8 cellular contexts compared by ENCODE assay signal in the genomic region with DNA sequence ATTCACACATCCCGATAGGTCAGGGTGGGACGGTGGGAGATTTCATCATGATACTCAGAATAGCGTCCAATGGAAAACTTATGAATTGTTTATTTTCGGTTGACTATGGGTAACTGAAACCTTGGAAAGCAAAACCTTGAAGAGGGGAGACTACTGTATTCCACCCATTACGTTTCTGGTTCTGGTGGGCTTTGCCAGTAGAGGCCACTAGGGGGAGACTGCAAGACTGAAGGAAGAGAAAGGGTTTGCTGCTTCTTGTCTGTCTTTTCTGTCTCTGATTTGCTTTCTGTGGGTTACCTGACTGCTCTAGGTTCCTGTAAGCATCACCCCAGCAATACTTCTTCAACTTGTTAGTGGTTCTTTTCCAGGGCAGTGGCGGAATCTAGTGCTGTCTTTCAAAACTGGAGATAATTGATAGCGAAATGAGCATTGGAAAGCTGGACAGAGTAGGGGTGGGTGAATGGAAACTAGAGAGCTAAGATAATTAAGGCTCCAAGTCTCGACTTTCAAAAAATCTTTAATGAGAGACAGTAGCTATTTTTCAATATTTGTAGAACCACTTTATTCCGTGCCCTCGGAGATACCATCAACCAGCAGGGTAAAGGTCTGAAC. TPM values are rescaled to one million over a fixed set of nuclear protein-coding genes. Genes with fewer than 3 reads are reported as not detected.
DNase-seq lines count a peak whose midpoint lies in the region; ATAC-seq and TF ChIP-seq lines count a peak whose summit lies in the region.

No MANE protein-coding gene starts in this region.

- DNase-seq in AG04450 (ENCODE audit: low read depth, low spot score) (no peak), GM13977 (ENCODE audit: low spot score) (peak; percentile 30), SK-MEL-5 (ENCODE audit: low read depth, low spot score) (peak; percentile 61), glutamatergic neuron (peak; percentile 50), SKM-1 treated with dmso at 0.1 percent for 144 hours (lab: John Stamatoyannopoulos, UW; ENCODE audit: unreplicated experiment) (no peak)
- DNase-seq in effector memory CD8-positive, alpha-beta T cell: no peak

- TF ChIP-seq CTCF in AG04450 (IDR thresholded peaks at IDR 0.05; ENCODE audit: low read depth, low read length) (peak; percentile 60), GM13977 (IDR thresholded peaks at IDR 0.05; ENCODE audit: extremely low read depth, insufficient read depth, missing control alignments) (peak; percentile 76), glutamatergic neuron (IDR thresholded peaks at IDR 0.05; ENCODE audit: partially characterized antibody, unreplicated experiment) (peak; percentile 73)

- no peaks in the 10 kb centered on the region for H3K9me3 Mint-ChIP-seq in glutamatergic neuron (ENCODE audit: unreplicated experiment)
- H3K9me3 Mint-ChIP-seq in effector memory CD8-positive, alpha-beta T cell: peaks cover 0 to 1% of the 10 kb centered on the region in 2 donors

- H3K4me1 Mint-ChIP-seq in glutamatergic neuron (ENCODE audit: low read depth, unreplicated experiment): peaks cover 5% of the 10 kb centered on the region
- no peaks in the 10 kb centered on the region for H3K4me1 Mint-ChIP-seq in effector memory CD8-positive, alpha-beta T cell (ENCODE audit: low read depth in 2 of 2)

- H3K4me3 ChIP-seq in AG04450 (ENCODE audit: low read depth, low read length): no peak overlapping the region

- no peaks in the 10 kb centered on the region for H3K27me3 ChIP-seq in AG04450 (ENCODE audit: control insufficient read depth, insufficient read depth, low read length)

- no peaks in the 10 kb centered on the region for H3K9me3 ChIP-seq in AG04450 (ENCODE audit: control insufficient read depth, insufficient read depth, low read length)

- peak; percentile 84 for ATAC-seq in HG02938 (IDR thresholded peaks at IDR 0.05; ENCODE audit: unreplicated experiment)
- no peak for ATAC-seq in HG03097 (IDR thresholded peaks at IDR 0.05; ENCODE audit: low FRiP score, unreplicated experiment)
- ATAC-seq in effector memory CD8-positive, alpha-beta T cell (replicated peaks): no peak

- CTCF ChIA-PET in AG04450 (lab: Charles Lee): interaction anchor here (0.5 to 1.3 kb wide), 3 partner anchors 14 to 236 kb away, joined by 3 read pairs; no protein-coding TSS in a partner anchor

- in situ Hi-C loops in GM13977 (cut with MboI; ENCODE audit: low pct_unique_long_range_greater_than_20kb, low sequenced_read_pairs, unreplicated experiment) (no loop called here), SK-MEL-5 (cut with HindIII; ENCODE audit: low pct_unique_long_range_greater_than_20kb, low sequenced_read_pairs) (no loop called here)

- no peak overlapping the region for H3K27ac Mint-ChIP-seq in glutamatergic neuron (ENCODE audit: unreplicated experiment)
- H3K27ac Mint-ChIP-seq in effector memory CD8-positive, alpha-beta T cell: no peak overlapping the region

- POLR2A ChIA-PET in AG04450 (lab: Yijun Ruan, JAX): no interaction called here

- H3K27ac ChIP-seq in AG04450 (ENCODE audit: low read depth, low read length): no peak overlapping the region

- no peak overlapping the region for H3K4me3 Mint-ChIP-seq in glutamatergic neuron (ENCODE audit: unreplicated experiment)
- H3K4me3 Mint-ChIP-seq in effector memory CD8-positive, alpha-beta T cell: no peak overlapping the region

- H3K27me3 Mint-ChIP-seq in glutamatergic neuron (ENCODE audit: unreplicated experiment): peaks cover under 1% of the 10 kb centered on the region
- peaks cover 0 to 14% of the 10 kb centered on the region in 2 donors for H3K27me3 Mint-ChIP-seq in effector memory CD8-positive, alpha-beta T cell

- no peaks in the 10 kb centered on the region for H3K36me3 Mint-ChIP-seq in glutamatergic neuron (ENCODE audit: unreplicated experiment)
- no peaks in the 10 kb centered on the region for H3K36me3 Mint-ChIP-seq in effector memory CD8-positive, alpha-beta T cell (ENCODE audit: insufficient read depth)

RNA-seq across cellular contexts. Expression of a gene that starts 27.0 kb away (rescaled TPM):
- polyA plus RNA-seq in AG04450 (2011; rRNA removed): not detected in 2 replicates
- not detected in 2 replicates for polyA minus RNA-seq in AG04450 (2011; rRNA and poly(A)+ RNA removed)
- total RNA-seq in SK-MEL-5 (2014; rRNA removed; shearing (Covaris generic)): not detected in 2 replicates
- polyA plus RNA-seq in SK-MEL-5 (2015; cell fraction: cytosol; rRNA removed): not detected in 2 replicates
- not detected in 2 replicates for polyA plus RNA-seq in SK-MEL-5 (2015; cell fraction: nucleus; rRNA removed)
- total RNA-seq in glutamatergic neuron (ENCODE audit: unreplicated experiment): 0.15 TPM

Comparison
In these comparisons a context has a peak if more than half of its experiments do, and no peak if none do; other contexts are left out.
1. DNase-seq: peak in GM13977 (single experiment), SK-MEL-5 (single experiment) and glutamatergic neuron (single experiment); none in AG04450 (single experiment), SKM-1 treated with dmso at 0.1 percent for 144 hours (single experiment) and effector memory CD8-positive, alpha-beta T cell (0 of 3).
2. Peak in every context shown above with its lines, with median percentiles within 50 percentile points of each other: CTCF ChIP-seq.